In genomic region chr19:41883821-41884733, GRCh38 we compare ENCODE assay signal across 8 cellular contexts. TPM values are rescaled to one million over a fixed set of nuclear protein-coding genes. Genes with fewer than 3 reads are reported as not detected.
A peak's percentile ranks its signal among the peaks of the same experiment; 100 is the strongest.
DNase-seq lines count a peak whose midpoint lies in the region; ATAC-seq and TF ChIP-seq lines count a peak whose summit lies in the region.

No MANE protein-coding gene starts in this region.

- H3K27me3 ChIP-seq in DOHH2 (ENCODE audit: control insufficient read depth, low read length) (no peaks in the 10 kb centered on the region), fibroblast of lung (ENCODE audit: control insufficient read depth, insufficient read depth, low read length) (no peaks in the 10 kb centered on the region)

- H3K9ac ChIP-seq in fibroblast of lung (ENCODE audit: insufficient read depth, low read length): peak overlapping the region; percentile 82

- H3K9me3 ChIP-seq in DOHH2 (ENCODE audit: control insufficient read depth, insufficient read depth, low read length) (no peaks in the 10 kb centered on the region), KOPT-K1 (ENCODE audit: insufficient read depth, low read length, poor library complexity, severe bottlenecking) (no peaks in the 10 kb centered on the region), fibroblast of lung (ENCODE audit: control insufficient read depth, insufficient read depth, low read depth, low read length) (no peaks in the 10 kb centered on the region)

- H4K20me1 ChIP-seq in DOHH2 (ENCODE audit: control insufficient read depth, insufficient read depth, low read depth, low read length) (no peaks in the 10 kb centered on the region), fibroblast of lung (ENCODE audit: control insufficient read depth, extremely low read depth, insufficient read depth, low read length) (no peaks in the 10 kb centered on the region)

- H3K27ac ChIP-seq in DOHH2 (ENCODE audit: low read depth, low read length) (peak overlapping the region; percentile 99), KOPT-K1 (ENCODE audit: low read depth, low read length, poor library complexity, severe bottlenecking) (peak overlapping the region; percentile 97), fibroblast of lung (ENCODE audit: insufficient read depth, low read length) (peak overlapping the region; percentile 68)

- H3K9me3 Mint-ChIP-seq in naive thymus-derived CD8-positive, alpha-beta T cell: no peaks in the 10 kb centered on the region
- no peaks in the 10 kb centered on the region for H3K9me3 Mint-ChIP-seq in stimulated activated naive B cell treated with anti-CD40 and anti-IgM and Interleukin-4, amounts not matched to agents 10 μg/mL and 1 μg/mL and 100 μg/mL, for 72 hours

- H3K36me3 Mint-ChIP-seq in naive thymus-derived CD8-positive, alpha-beta T cell: peaks cover 10 to 35% (median 23%) of the 10 kb centered on the region in 3 donors
- H3K36me3 Mint-ChIP-seq in stimulated activated naive B cell treated with anti-CD40 and anti-IgM and Interleukin-4, amounts not matched to agents 10 μg/mL and 1 μg/mL and 100 μg/mL, for 72 hours: peaks cover 43 to 58% of the 10 kb centered on the region in 2 donors

- peaks cover 80% of the 10 kb centered on the region for H3K4me1 ChIP-seq in DOHH2 (ENCODE audit: control insufficient read depth, low read length)
- H3K4me1 ChIP-seq in fibroblast of lung (ENCODE audit: control insufficient read depth, extremely low read depth, insufficient read depth, low read length): peaks cover 9% of the 10 kb centered on the region

- peaks cover 34% of the 10 kb centered on the region for H3F3A ChIP-seq in DOHH2 (ENCODE audit: control insufficient read depth, insufficient read depth)

- peaks cover 72% of the 10 kb centered on the region for H3K79me2 ChIP-seq in DOHH2 (ENCODE audit: control insufficient read depth, low read length)
- H3K79me2 ChIP-seq in fibroblast of lung (ENCODE audit: control insufficient read depth, insufficient read depth, low read length): peaks cover 32% of the 10 kb centered on the region

- DNase-seq in RKO (ENCODE audit: low spot score): peak; percentile 98
- DNase-seq in activated T-helper 1 cell treated with anti-CD3 and anti-CD28 coated beads, Interleukin-2, amount 50 U/mL, for 16 hours (ENCODE audit: low read depth in 1 of 2, low spot score in 1 of 2): peak; percentile 76 to 78
- peak; percentile 97 for DNase-seq in fibroblast of lung (ENCODE audit: low read depth in 2 of 2)
- peak; percentile 72 to 94 (median 84) for DNase-seq in naive thymus-derived CD8-positive, alpha-beta T cell
- peak; percentile 96 for DNase-seq in stimulated activated naive B cell treated with anti-CD40 and anti-IgM and Interleukin-4, amounts not matched to agents 10 μg/mL and 1 μg/mL and 100 μg/mL, for 72 hours

- H3K4me1 Mint-ChIP-seq in naive thymus-derived CD8-positive, alpha-beta T cell: peaks cover 35 to 72% (median 49%) of the 10 kb centered on the region in 4 donors
- H3K4me1 Mint-ChIP-seq in stimulated activated naive B cell treated with anti-CD40 and anti-IgM and Interleukin-4, amounts not matched to agents 10 μg/mL and 1 μg/mL and 100 μg/mL, for 72 hours: peaks cover 51 to 88% of the 10 kb centered on the region in 2 donors

- no peaks in the 10 kb centered on the region for H3K9me2 ChIP-seq in DOHH2 (replicated peaks; ENCODE audit: control insufficient read depth, low read length)

- ATAC-seq in GM21786 (IDR thresholded peaks at IDR 0.05; ENCODE audit: unreplicated experiment): peak; percentile 76
- ATAC-seq in naive thymus-derived CD8-positive, alpha-beta T cell: peak; percentile 46 to 51
- peak; percentile 86 to 88 for ATAC-seq in stimulated activated naive B cell treated with anti-CD40 and anti-IgM and Interleukin-4, amounts not matched to agents 10 μg/mL and 1 μg/mL and 100 μg/mL, for 72 hours (replicated peaks)

- H3K27ac Mint-ChIP-seq in naive thymus-derived CD8-positive, alpha-beta T cell: peak overlapping the region; percentile 94 to 100 (median 99)
- peak overlapping the region; percentile 99 for H3K27ac Mint-ChIP-seq in stimulated activated naive B cell treated with anti-CD40 and anti-IgM and Interleukin-4, amounts not matched to agents 10 μg/mL and 1 μg/mL and 100 μg/mL, for 72 hours

- TF ChIP-seq CTCF in DOHH2 (IDR thresholded peaks at IDR 0.05; ENCODE audit: low read depth, low read length, poor library complexity, severe bottlenecking) (no peak), fibroblast of lung (conservative IDR thresholded peaks at IDR 0.05 in 1 of 2, IDR thresholded peaks at IDR 0.05 in 1 of 2; ENCODE audit: low read depth in 1 of 2, low read length in 2 of 2) (peak in 1 of 2 donors; percentile 24)

- POLR2A ChIA-PET in naive thymus-derived CD8-positive, alpha-beta T cell (lab: Charles Lee): interaction anchor here (0.5 to 13.9 kb wide), 13 partner anchors 8 to 620 kb away, joined by 3 to 819 read pairs (median 8); partner anchors contain the start of genes CD79A, ERFL, HNRNPUL1 and RABAC1

- peak overlapping the region; percentile 94 to 99 (median 97) for H3K4me3 Mint-ChIP-seq in naive thymus-derived CD8-positive, alpha-beta T cell
- H3K4me3 Mint-ChIP-seq in stimulated activated naive B cell treated with anti-CD40 and anti-IgM and Interleukin-4, amounts not matched to agents 10 μg/mL and 1 μg/mL and 100 μg/mL, for 72 hours: peak overlapping the region; percentile 84 to 97

- H3K36me3 ChIP-seq in DOHH2 (ENCODE audit: control insufficient read depth, low read length) (peaks cover 85% of the 10 kb centered on the region), KOPT-K1 (ENCODE audit: insufficient read depth, low read length) (peaks cover 21% of the 10 kb centered on the region), fibroblast of lung (ENCODE audit: control insufficient read depth, insufficient read depth, low read length) (peaks cover 7% of the 10 kb centered on the region)

- H2AFZ ChIP-seq in fibroblast of lung (ENCODE audit: low read length): peak overlapping the region; percentile 87

- H3K4me3 ChIP-seq in DOHH2 (ENCODE audit: low read length): peak overlapping the region; percentile 99
- peak overlapping the region; percentile 94 to 97 (median 94) for H3K4me3 ChIP-seq in fibroblast of lung (replicated peaks in 1 of 4; ENCODE audit: control extremely low read depth in 1 of 4, insufficient read depth in 1 of 4, low read depth in 3 of 4, low read length in 4 of 4)

- peaks cover 0 to 1% (median 0%) of the 10 kb centered on the region in 5 donors for H3K27me3 Mint-ChIP-seq in naive thymus-derived CD8-positive, alpha-beta T cell
- no peaks in the 10 kb centered on the region for H3K27me3 Mint-ChIP-seq in stimulated activated naive B cell treated with anti-CD40 and anti-IgM and Interleukin-4, amounts not matched to agents 10 μg/mL and 1 μg/mL and 100 μg/mL, for 72 hours

- peak overlapping the region; percentile 100 for H3K4me2 ChIP-seq in DOHH2 (ENCODE audit: low read length)
- H3K4me2 ChIP-seq in fibroblast of lung (ENCODE audit: extremely low read depth, insufficient read depth, low read length): peak overlapping the region; percentile 96

RNA-seq across cellular contexts. Expression of gene ARHGEF1, which starts 1.1 kb away (rescaled TPM):
- total RNA-seq in fibroblast of lung: 21.6 TPM in 2 replicates
- 23.9 and 32.2 TPM in 2 replicates for polyA plus RNA-seq in fibroblast of lung
- polyA plus RNA-seq in fibroblast of lung (2012): 34.0 and 53.6 TPM in 2 replicates
- polyA minus RNA-seq in fibroblast of lung (ENCODE audit: low replicate concordance): 19.6 and 36.9 TPM in 2 replicates
- 1,000 to 10,000 TPM; 1,211 to 1,239 TPM for total RNA-seq in naive thymus-derived CD8-positive, alpha-beta T cell
- polyA plus RNA-seq in naive thymus-derived CD8-positive, alpha-beta T cell: 100 to 1,000 TPM; 161 to 346 (median 211) TPM

RNA-seq across cellular contexts. Expression of gene CD79A, which starts 7.0 kb away (rescaled TPM):
- under 0.01 and 0.17 TPM in 2 replicates for total RNA-seq in fibroblast of lung
- 0.07 and 0.17 TPM in 2 replicates for polyA plus RNA-seq in fibroblast of lung
- polyA plus RNA-seq in fibroblast of lung (2012): 0.14 TPM in 1 of 2 replicates, not detected in the other
- polyA minus RNA-seq in fibroblast of lung (ENCODE audit: low replicate concordance): not detected in 2 replicates
- total RNA-seq in naive thymus-derived CD8-positive, alpha-beta T cell: 10 to 100 TPM; 48.6 to 51.0 TPM
- 10 to 100 TPM; 54.9 to 88.2 (median 85.1) TPM for polyA plus RNA-seq in naive thymus-derived CD8-positive, alpha-beta T cell

RNA-seq across cellular contexts. Expression of gene RPS19, which starts 24.0 kb away (rescaled TPM):
- total RNA-seq in fibroblast of lung: 1,183 and 1,320 TPM in 2 replicates
- 2,037 and 2,197 TPM in 2 replicates for polyA plus RNA-seq in fibroblast of lung
- polyA plus RNA-seq in fibroblast of lung (2012): 4,097 and 4,526 TPM in 2 replicates
- 662 and 1,252 TPM in 2 replicates for polyA minus RNA-seq in fibroblast of lung (ENCODE audit: low replicate concordance)
- total RNA-seq in naive thymus-derived CD8-positive, alpha-beta T cell: 1,000 to 10,000 TPM; 3,479 to 3,513 TPM
- 1,000 to 10,000 TPM; 6,905 to 8,825 (median 8,505) TPM for polyA plus RNA-seq in naive thymus-derived CD8-positive, alpha-beta T cell

RNA-seq across cellular contexts. Expression of gene DMRTC2, which starts 39.2 kb away (rescaled TPM):
- not detected in 2 replicates for total RNA-seq in fibroblast of lung
- polyA plus RNA-seq in fibroblast of lung: not detected in 2 replicates
- polyA plus RNA-seq in fibroblast of lung (2012): not detected in 2 replicates
- polyA minus RNA-seq in fibroblast of lung (ENCODE audit: low replicate concordance): not detected in 2 replicates
- total RNA-seq in naive thymus-derived CD8-positive, alpha-beta T cell: not detected
- polyA plus RNA-seq in naive thymus-derived CD8-positive, alpha-beta T cell: not detected

RNA-seq across cellular contexts. Expression of gene LYPD4, which starts 39.6 kb away (rescaled TPM):
- not detected in 2 replicates for total RNA-seq in fibroblast of lung
- polyA plus RNA-seq in fibroblast of lung: not detected in 2 replicates
- polyA plus RNA-seq in fibroblast of lung (2012): not detected in 2 replicates
- polyA minus RNA-seq in fibroblast of lung (ENCODE audit: low replicate concordance): not detected in 2 replicates
- not detected for total RNA-seq in naive thymus-derived CD8-positive, alpha-beta T cell
- polyA plus RNA-seq in naive thymus-derived CD8-positive, alpha-beta T cell: not detected

Comparison
In these comparisons a context has a peak if more than half of its experiments do, and no peak if none do; other contexts are left out.
1. Peak in every context shown above with its lines: DNase-seq, ATAC-seq, H3K4me3 ChIP-seq and H3K27ac ChIP-seq.
2. RNA of gene ARHGEF1, which starts 1.1 kb away (total RNA-seq): 1,211 to 1,239 TPM in naive thymus-derived CD8-positive, alpha-beta T cell; 21.6 TPM in fibroblast of lung; every median in the first group is over 10 times any median in the second.
3. RNA of gene CD79A, which starts 7.0 kb away (total RNA-seq): 48.6 to 51.0 TPM in naive thymus-derived CD8-positive, alpha-beta T cell; under 0.01 to 0.17 TPM in fibroblast of lung; every median in the first group is over 10 times any median in the second.